8 cellular contexts compared by ENCODE assay signal in the genomic region with DNA sequence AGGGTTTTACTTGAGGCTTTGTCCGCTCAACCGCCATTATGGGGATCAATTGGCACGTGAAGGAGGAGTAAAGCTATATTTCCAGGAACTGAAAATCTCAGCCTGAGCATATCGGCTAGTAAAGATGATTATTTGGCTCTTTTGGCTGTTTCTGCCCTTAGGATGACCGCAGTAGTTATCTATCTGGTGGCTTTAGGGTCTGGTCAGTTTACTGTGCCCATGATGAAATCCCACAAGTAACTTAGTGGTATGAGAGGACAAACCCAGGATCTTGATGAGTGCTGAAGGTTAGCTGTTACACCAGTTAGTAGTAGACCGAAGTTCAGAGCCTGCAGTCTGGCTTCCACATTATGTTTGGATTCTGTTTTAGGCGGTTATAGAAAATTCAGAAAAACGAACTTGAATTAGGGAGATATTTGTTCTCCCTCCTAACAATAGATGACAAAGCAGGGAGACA. TPM values are rescaled to one million over a fixed set of nuclear protein-coding genes. Genes with fewer than 3 reads are reported as not detected.
DNase-seq lines count a peak whose midpoint lies in the region; ATAC-seq and TF ChIP-seq lines count a peak whose summit lies in the region.

No MANE protein-coding gene starts in this region.

- BruUV-seq in mammary epithelial cell (replicated peaks; lab: Mats Ljungman, UMichigan): TSS peak; percentile 24

- ATAC-seq in HG03025 (IDR thresholded peaks at IDR 0.05; ENCODE audit: low FRiP score, unreplicated experiment) (no peak), HG03565 (IDR thresholded peaks at IDR 0.05; ENCODE audit: unreplicated experiment) (no peak)

- no peak overlapping the region for H2AFZ ChIP-seq in mammary epithelial cell (ENCODE audit: low read depth, low read length)

- peaks cover 27% of the 10 kb centered on the region for H4K20me1 ChIP-seq in mammary epithelial cell (ENCODE audit: insufficient read depth, low read length)

- CTCF ChIA-PET in mammary epithelial cell (lab: Charles Lee; ENCODE audit: low non-redundant PET): interaction anchor here (0.9 kb wide), 1 partner anchor 37 kb away, joined by 4 read pairs; no protein-coding TSS in a partner anchor

- dilution Hi-C loops in mammary epithelial cell (cut with HindIII; ENCODE audit: low sequenced_read_pairs): no loop called here

- H3K4me3 ChIP-seq in mammary epithelial cell (replicated peaks in 1 of 3; ENCODE audit: insufficient read depth in 1 of 3, low read depth in 2 of 3, low read length in 3 of 3): peak overlapping the region; percentile 68 to 100 (median 95)
- peak overlapping the region; percentile 92 to 99 for H3K4me3 ChIP-seq in mucosa of rectum (ENCODE audit: low read length in 2 of 2)

- no peaks in the 10 kb centered on the region for H3K27me3 ChIP-seq in mammary epithelial cell (ENCODE audit: insufficient read depth, low read length)
- H3K27me3 ChIP-seq in mucosa of rectum (ENCODE audit: control insufficient read depth in 2 of 2, insufficient read depth in 2 of 2, low read length in 2 of 2): no peaks in the 10 kb centered on the region

- peaks cover 40% of the 10 kb centered on the region for H3K4me1 ChIP-seq in mammary epithelial cell (ENCODE audit: insufficient read depth, low read length)
- H3K4me1 ChIP-seq in mucosa of rectum (ENCODE audit: control insufficient read depth in 2 of 2, insufficient read depth in 2 of 2, low read length in 2 of 2): peaks cover 27 to 29% of the 10 kb centered on the region in 2 donors

- H3K9ac ChIP-seq in mammary epithelial cell (ENCODE audit: insufficient read depth, low read length) (peak overlapping the region; percentile 96), mucosa of rectum (ENCODE audit: low read depth in 1 of 2, low read length in 2 of 2) (peak overlapping the region; percentile 96 to 98)

- peaks cover 71% of the 10 kb centered on the region for H3K79me2 ChIP-seq in mammary epithelial cell (ENCODE audit: insufficient read depth, low read length)

- DNase-seq in Kasumi-1 (lab: John Stamatoyannopoulos, UW) (peak; percentile 16 to 26), mammary epithelial cell (peak; percentile 28), NCI-H187 (lab: John Stamatoyannopoulos, UW) (no peak)
- DNase-seq in activated CD8-positive, alpha-beta memory T cell treated with anti-CD3 and anti-CD28 coated beads for 24 hours: no peak

- in situ Hi-C loops in mammary epithelial cell (cut with MboI; ENCODE audit: low sequenced_read_pairs in 2 of 2): loop anchor here in 1 of 2 donors (5.0 kb wide), 1 partner anchor 118 kb away; no protein-coding TSS in a partner anchor

- H3K27ac ChIP-seq in C4-2B: peak overlapping the region; percentile 99
- H3K27ac ChIP-seq in mammary epithelial cell (ENCODE audit: insufficient read depth, low read depth, low read length): peak overlapping the region; percentile 95
- peak overlapping the region; percentile 98 to 99 for H3K27ac ChIP-seq in mucosa of rectum (ENCODE audit: low read depth in 2 of 2, low read length in 2 of 2)

- H3K9me3 ChIP-seq in mammary epithelial cell (replicated peaks; ENCODE audit: insufficient read depth, low read length) (no peaks in the 10 kb centered on the region), mucosa of rectum (ENCODE audit: control insufficient read depth in 2 of 2, low read length in 2 of 2) (no peaks in the 10 kb centered on the region)

- H3K36me3 ChIP-seq in mammary epithelial cell (ENCODE audit: insufficient read depth, low read length): peaks cover 33% of the 10 kb centered on the region
- H3K36me3 ChIP-seq in mucosa of rectum (ENCODE audit: control insufficient read depth in 2 of 2, insufficient read depth in 2 of 2, low read length in 2 of 2): peaks cover 31 to 41% of the 10 kb centered on the region in 2 donors

- WGBS in mammary epithelial cell (ENCODE audit: low coverage, missing lambda C conversion rate): under 1% methylated on average over 8 of the region's 8 CpGs

- TF ChIP-seq CTCF in C4-2B (conservative IDR thresholded peaks at IDR 0.05) (no peak), mammary epithelial cell (conservative IDR thresholded peaks at IDR 0.05 in 1 of 2, IDR thresholded peaks at IDR 0.05 in 1 of 2; ENCODE audit: extremely low read depth in 1 of 2, insufficient read depth in 1 of 2, low read depth in 1 of 2, low read length in 2 of 2) (no peak)

- peak overlapping the region; percentile 94 for H3K4me2 ChIP-seq in mammary epithelial cell (ENCODE audit: insufficient read depth, low read depth, low read length)

- intact Hi-C loops in mammary epithelial cell (cut with micrococcal nuclease): no loop called here

RNA-seq across cellular contexts. Expression of a gene that starts 1.2 kb away (rescaled TPM):
- 100 to 1,000 TPM; 213 to 257 TPM for total RNA-seq in mammary epithelial cell
- polyA plus RNA-seq in mammary epithelial cell: 279 TPM
- polyA minus RNA-seq in mammary epithelial cell: 256 TPM

RNA-seq across cellular contexts. Expression of a gene that starts 21.1 kb away (rescaled TPM):
- total RNA-seq in mammary epithelial cell: 10 to 100 TPM; 42.7 to 43.3 TPM
- polyA plus RNA-seq in mammary epithelial cell: 42.4 TPM
- polyA minus RNA-seq in mammary epithelial cell: 59.1 TPM

RNA-seq across cellular contexts. Expression of a gene that starts 37.2 kb away (rescaled TPM):
- total RNA-seq in mammary epithelial cell: 100 to 1,000 TPM in 1 of 2 donors, 10 to 100 TPM in 1; 94.0 to 166 TPM
- 327 TPM for polyA plus RNA-seq in mammary epithelial cell
- polyA minus RNA-seq in mammary epithelial cell: 42.7 TPM

RNA-seq across cellular contexts. Expression of a gene that starts 44.1 kb away (rescaled TPM):
- total RNA-seq in mammary epithelial cell: 1 to 10 TPM; 2.2 to 7.3 TPM
- polyA plus RNA-seq in mammary epithelial cell: 6.0 TPM
- 10.2 TPM for polyA minus RNA-seq in mammary epithelial cell

RNA-seq across cellular contexts. Expression of a gene that starts 55.4 kb away (rescaled TPM):
- 100 to 1,000 TPM; 101 to 109 TPM for total RNA-seq in mammary epithelial cell
- 269 TPM for polyA plus RNA-seq in mammary epithelial cell
- 193 TPM for polyA minus RNA-seq in mammary epithelial cell

Comparison
In these comparisons a context has a peak if more than half of its experiments do, and no peak if none do; other contexts are left out.
1. DNase-seq: peak in Kasumi-1 (2 of 2) and mammary epithelial cell (single experiment); none in NCI-H187 (0 of 2) and activated CD8-positive, alpha-beta memory T cell treated with anti-CD3 and anti-CD28 coated beads for 24 hours (single experiment).
2. Peak in every context shown above with its lines, with median percentiles within 50 percentile points of each other: H3K27ac ChIP-seq.